In the genomic region with DNA sequence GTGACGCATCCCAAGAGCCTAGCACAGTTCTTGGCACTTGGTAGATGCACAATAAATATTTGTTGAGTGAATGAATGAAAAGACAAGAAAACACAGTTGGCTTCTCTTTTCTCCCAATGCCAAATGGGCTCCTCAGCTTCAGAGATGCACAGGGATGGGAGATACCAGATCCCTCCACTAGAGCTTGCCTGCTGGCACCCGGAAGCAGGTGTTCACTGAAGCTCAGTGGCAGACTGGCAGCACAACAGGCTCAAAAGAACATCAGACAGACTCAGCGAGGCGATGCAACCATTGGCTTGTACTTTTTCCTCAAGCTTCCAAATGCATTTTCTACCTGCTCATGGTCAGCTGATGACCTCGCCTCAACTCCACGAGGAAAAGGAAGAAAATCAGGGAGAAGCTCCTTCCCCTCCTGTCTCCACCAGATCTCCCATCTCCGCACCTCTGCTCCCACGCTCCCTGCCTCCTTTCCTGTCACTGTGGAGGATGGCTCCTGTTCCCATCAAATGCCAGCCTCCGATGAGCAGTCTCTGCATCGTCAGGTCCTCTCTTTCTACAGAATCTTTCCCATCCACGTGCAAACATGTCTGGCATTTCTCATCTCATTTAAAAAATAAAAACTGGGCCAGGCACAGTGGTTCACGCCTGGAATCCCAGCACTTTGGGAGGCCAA, we compare ENCODE assay signal across 8 cellular contexts. TPM values are rescaled to one million over a fixed set of nuclear protein-coding genes. Genes with fewer than 3 reads are reported as not detected.
DNase-seq lines count a peak whose midpoint lies in the region; ATAC-seq lines count a peak whose summit lies in the region.

No MANE protein-coding gene starts in this region.

- no peak for ATAC-seq in HG03442 (IDR thresholded peaks at IDR 0.05; ENCODE audit: unreplicated experiment)
- no peak for ATAC-seq in left colon

- DNase-seq in DMS53 treated with DMSO at 0.1 percent for 48 hours (lab: John Stamatoyannopoulos, UW; ENCODE audit: unreplicated experiment) (peak; percentile 38), HuH-7 (ENCODE audit: low spot score) (peak; percentile 44), SHP77 treated with DMSO at 0.1 percent for 48 hours (lab: John Stamatoyannopoulos, UW) (peak; percentile 83), left kidney (ENCODE audit: low read depth, low spot score) (peak; percentile 35), NK-92 (lab: John Stamatoyannopoulos, UW; ENCODE audit: unreplicated experiment) (no peak), DMS79 (lab: John Stamatoyannopoulos, UW) (no peak), left colon (no peak)

- intact Hi-C loops in left colon (cut with DNase I, micrococcal nuclease): loop anchor here in 1 of 2 donors (10.0 kb wide), 1 partner anchor 68 kb away; a partner anchor contains a TSS

RNA-seq across cellular contexts. Expression of a gene that starts 5.8 kb away (rescaled TPM):
- under 1 TPM; 0.61 to 0.70 TPM for total RNA-seq in left colon

RNA-seq across cellular contexts. Expression of a gene that starts 16.9 kb away (rescaled TPM):
- total RNA-seq in left colon: 10 to 100 TPM; 74.8 to 82.5 TPM

RNA-seq across cellular contexts. Expression of a gene that starts 34.8 kb away (rescaled TPM):
- total RNA-seq in left colon: 10 to 100 TPM; 17.9 to 20.2 TPM

Comparison
In these comparisons a context has a peak if more than half of its experiments do, and no peak if none do; other contexts are left out.
1. DNase-seq: peak in DMS53 treated with DMSO at 0.1 percent for 48 hours (single experiment), HuH-7 (single experiment), SHP77 treated with DMSO at 0.1 percent for 48 hours (single experiment) and left kidney (single experiment); none in NK-92 (single experiment), DMS79 (single experiment) and left colon (0 of 2).